8 cellular contexts compared by ENCODE assay signal in the genomic region with DNA sequence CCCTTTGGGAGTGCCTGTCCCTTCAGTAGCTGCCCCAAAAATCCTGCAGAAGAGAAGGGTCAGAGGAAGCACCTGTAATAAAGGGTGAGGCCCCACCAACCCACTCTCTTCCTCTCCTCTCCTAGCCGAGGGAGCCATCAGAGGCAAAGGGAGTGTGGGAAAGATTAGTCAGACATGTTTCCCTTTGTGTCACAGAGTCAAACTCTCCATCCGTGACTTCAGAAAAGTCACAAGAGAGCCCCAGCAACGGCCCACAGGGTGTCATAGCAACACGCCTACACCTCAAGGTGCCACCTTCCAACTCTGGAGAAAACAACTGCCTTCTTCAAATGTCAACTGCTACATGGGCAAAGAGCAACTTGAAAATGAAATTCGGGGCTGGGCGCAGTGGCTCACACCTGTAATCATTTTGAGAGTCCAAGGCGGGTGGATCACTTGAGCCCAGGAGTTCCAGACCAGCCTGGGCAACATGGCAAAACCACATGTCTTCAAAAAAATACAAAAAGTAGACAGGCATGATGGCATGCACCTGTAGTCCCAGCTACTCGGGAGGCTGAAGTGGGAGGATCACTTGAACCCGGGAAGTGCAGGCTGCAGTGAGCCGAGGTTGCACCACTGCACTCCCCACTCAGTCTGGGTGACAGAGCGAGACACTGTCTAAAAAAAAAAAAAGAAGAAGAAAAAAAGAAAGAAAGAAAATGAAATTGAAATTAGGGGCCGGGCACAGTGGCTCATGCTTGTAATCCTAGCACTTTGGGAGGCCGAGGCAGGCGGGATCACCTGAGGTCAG. TPM values are rescaled to one million over a fixed set of nuclear protein-coding genes. Genes with fewer than 3 reads are reported as not detected.
A peak's percentile ranks its signal among the peaks of the same experiment; 100 is the strongest.
DNase-seq lines count a peak whose midpoint lies in the region; ATAC-seq and TF ChIP-seq lines count a peak whose summit lies in the region.

No MANE protein-coding gene starts in this region.

- no peaks in the 10 kb centered on the region for H3K27me3 ChIP-seq in heart left ventricle

- no peaks in the 10 kb centered on the region for H3K9me3 ChIP-seq in heart left ventricle

- H3K4me1 Mint-ChIP-seq in stimulated activated effector memory CD8-positive, alpha-beta T cell treated with anti-CD3 and anti-CD28 coated beads, Interleukin-12 subunit alpha, Interleukin-12 subunit beta, amount 100 ng/mL, for 72 hours, result peaks cover 50% of the 10 kb centered on the region
- peaks cover 25% of the 10 kb centered on the region for H3K4me1 Mint-ChIP-seq in osteocyte (ENCODE audit: unreplicated experiment)

- H3K4me3 Mint-ChIP-seq in stimulated activated effector memory CD8-positive, alpha-beta T cell treated with anti-CD3 and anti-CD28 coated beads, Interleukin-12 subunit alpha, Interleukin-12 subunit beta, amount 100 ng/mL, for 72 hours, result peak overlapping the region; percentile 79
- no peak overlapping the region for H3K4me3 Mint-ChIP-seq in osteocyte (ENCODE audit: unreplicated experiment)

- TF ChIP-seq CTCF in heart left ventricle (IDR thresholded peaks at IDR 0.05), result no peak
- no peak for TF ChIP-seq CTCF in osteocyte (IDR thresholded peaks at IDR 0.05)

- no peaks in the 10 kb centered on the region for H3K27me3 Mint-ChIP-seq in osteocyte (ENCODE audit: unreplicated experiment)

- no peaks in the 10 kb centered on the region for H3K9me3 Mint-ChIP-seq in stimulated activated effector memory CD8-positive, alpha-beta T cell treated with anti-CD3 and anti-CD28 coated beads, Interleukin-12 subunit alpha, Interleukin-12 subunit beta, amount 100 ng/mL, for 72 hours
- no peaks in the 10 kb centered on the region for H3K9me3 Mint-ChIP-seq in osteocyte (ENCODE audit: unreplicated experiment)

- H3K36me3 Mint-ChIP-seq in stimulated activated effector memory CD8-positive, alpha-beta T cell treated with anti-CD3 and anti-CD28 coated beads, Interleukin-12 subunit alpha, Interleukin-12 subunit beta, amount 100 ng/mL, for 72 hours, result peaks cover 21% of the 10 kb centered on the region
- no peaks in the 10 kb centered on the region for H3K36me3 Mint-ChIP-seq in osteocyte (ENCODE audit: unreplicated experiment)

- H3K27ac ChIP-seq in heart left ventricle, result peak overlapping the region in 1 of 12 donors; percentile 66

- no peaks in the 10 kb centered on the region for H3K36me3 ChIP-seq in heart left ventricle

- peaks cover 0 to 34% (median 12%) of the 10 kb centered on the region in 12 donors for H3K4me1 ChIP-seq in heart left ventricle

- ATAC-seq in GM18858 (IDR thresholded peaks at IDR 0.05; ENCODE audit: unreplicated experiment), result peak; percentile 51
- ATAC-seq in HG02970 (IDR thresholded peaks at IDR 0.05; ENCODE audit: low FRiP score, unreplicated experiment), result peak; percentile 67
- ATAC-seq in stimulated activated effector memory CD8-positive, alpha-beta T cell treated with anti-CD3 and anti-CD28 coated beads, Interleukin-12 subunit alpha, Interleukin-12 subunit beta, amount 100 ng/mL, for 72 hours, result peak; percentile 95
- ATAC-seq in heart left ventricle, result no peak

- TF ChIP-seq POLR2A in heart left ventricle (IDR thresholded peaks at IDR 0.05), result no peak

- intact Hi-C loops in head of caudate nucleus (cut with DNase I), result no loop called here
- intact Hi-C loops in heart left ventricle (cut with DNase I), result loop anchor here in 1 of 10 donors (10.0 kb wide), 1 partner anchor 108 kb away; the partner anchor contains the start of gene GAPDH

- DNase-seq in activated CD4-positive, alpha-beta T cell treated with anti-CD3 and anti-CD28 coated beads for 4 hours, result peak; percentile 92 to 94
- peak; percentile 35 to 89 (median 66) for DNase-seq in head of caudate nucleus
- peak; percentile 84 to 96 for DNase-seq in stimulated activated effector memory CD8-positive, alpha-beta T cell treated with anti-CD3 and anti-CD28 coated beads, Interleukin-12 subunit alpha, Interleukin-12 subunit beta, amount 100 ng/mL, for 72 hours (ENCODE audit: low spot score in 2 of 2)
- DNase-seq in heart left ventricle, result no peak
- DNase-seq in AML-193 (lab: John Stamatoyannopoulos, UW), result no peak
- DNase-seq in osteocyte (ENCODE audit: extremely low spot score, unreplicated experiment), result no peak

- peak overlapping the region; percentile 98 for H3K27ac Mint-ChIP-seq in stimulated activated effector memory CD8-positive, alpha-beta T cell treated with anti-CD3 and anti-CD28 coated beads, Interleukin-12 subunit alpha, Interleukin-12 subunit beta, amount 100 ng/mL, for 72 hours
- H3K27ac Mint-ChIP-seq in osteocyte (ENCODE audit: unreplicated experiment), result no peak overlapping the region

- no peak overlapping the region for H3K4me3 ChIP-seq in heart left ventricle

- WGBS in heart left ventricle, 4 donors, result 79 to 87% (median 82%) methylated on average over 14 of the region's 14 CpGs

RNA-seq across cellular contexts. Expression of gene CD27, which starts 17.7 kb away (rescaled TPM):
- total RNA-seq in heart left ventricle (1 to 10 TPM in 1 of 9 donors, under 1 TPM in 3, not detected in 5; 0.27 to 5.3 (median 0.42) TPM), osteocyte (not detected in 2 replicates)
- polyA plus RNA-seq in heart left ventricle, result under 1 TPM in 1 of 2 donors, not detected in 1; 0.19 TPM

RNA-seq across cellular contexts. Expression of gene TAPBPL, which starts 24.8 kb away (rescaled TPM):
- total RNA-seq in heart left ventricle (10 to 100 TPM in 8 of 9 donors, 1 to 10 TPM in 1; 6.9 to 55.6 (median 14.1) TPM), osteocyte (13.1 and 17.0 TPM in 2 replicates)
- polyA plus RNA-seq in heart left ventricle, result 10 to 100 TPM in 1 of 2 donors, 1 to 10 TPM in 1; 5.4 to 10.2 TPM

RNA-seq across cellular contexts. Expression of gene LTBR, which starts 43.1 kb away (rescaled TPM):
- total RNA-seq in heart left ventricle (10 to 100 TPM; 16.0 to 83.4 (median 26.2) TPM), osteocyte (16.4 and 17.0 TPM in 2 replicates)
- 10 to 100 TPM; 22.8 to 41.8 TPM for polyA plus RNA-seq in heart left ventricle

RNA-seq across cellular contexts. Expression of gene VAMP1, which starts 43.4 kb away (rescaled TPM):
- total RNA-seq in heart left ventricle (1 to 10 TPM; 2.1 to 8.3 (median 3.4) TPM), osteocyte (6.9 and 9.1 TPM in 2 replicates)
- 1 to 10 TPM; 2.7 to 6.2 TPM for polyA plus RNA-seq in heart left ventricle

RNA-seq across cellular contexts. Expression of gene SCNN1A, which starts 51.7 kb away (rescaled TPM):
- total RNA-seq in heart left ventricle, result 1 to 10 TPM in 1 of 9 donors, under 1 TPM in 4, not detected in 4; 0.35 to 3.9 (median 0.55) TPM
- under 1 TPM; 0.11 to 0.15 TPM for polyA plus RNA-seq in heart left ventricle
- total RNA-seq in osteocyte, result 2.5 and 3.2 TPM in 2 replicates

Comparison
In these comparisons a context has a peak if more than half of its experiments do, and no peak if none do; other contexts are left out.
1. ATAC-seq: peak in GM18858 (single experiment), HG02970 (single experiment) and stimulated activated effector memory CD8-positive, alpha-beta T cell treated with anti-CD3 and anti-CD28 coated beads, Interleukin-12 subunit alpha, Interleukin-12 subunit beta, amount 100 ng/mL, for 72 hours (single experiment); none in heart left ventricle (0 of 4).
2. DNase-seq: peak in activated CD4-positive, alpha-beta T cell treated with anti-CD3 and anti-CD28 coated beads for 4 hours (2 of 2), head of caudate nucleus (42 of 42) and stimulated activated effector memory CD8-positive, alpha-beta T cell treated with anti-CD3 and anti-CD28 coated beads, Interleukin-12 subunit alpha, Interleukin-12 subunit beta, amount 100 ng/mL, for 72 hours (2 of 2); none in heart left ventricle (0 of 5), AML-193 (0 of 2) and osteocyte (single experiment).